24 cellular contexts compared by ENCODE assay signal in the genomic region with DNA sequence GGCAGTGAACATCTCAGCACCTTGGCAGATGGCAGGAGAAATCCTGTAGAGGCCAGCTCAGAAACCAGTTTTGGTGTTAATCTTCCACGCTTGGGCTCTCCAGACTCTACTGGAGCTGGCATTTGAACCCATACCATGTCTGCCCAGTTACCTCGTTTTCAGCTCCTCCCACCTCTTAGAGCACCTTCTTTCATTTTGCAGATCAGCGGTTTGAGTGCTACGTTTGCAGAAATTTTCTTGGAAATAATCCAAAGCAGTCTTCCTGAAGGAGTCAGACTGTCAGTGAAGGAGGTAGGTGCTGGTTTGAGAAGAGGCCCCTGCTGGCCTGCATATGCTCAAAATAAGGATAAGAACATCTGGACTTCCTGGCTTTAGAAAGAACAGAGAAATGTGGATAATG.
DNase-seq lines count a peak whose midpoint lies in the region; ATAC-seq and TF ChIP-seq lines count a peak whose summit lies in the region.
"Had no signal": no experiment of that assay in that cellular context is flagged by ENCODE, and none has a peak within 500 bp of the region (broad histone marks: within the 10 kb centered on the region; RNA-seq: fewer than 3 reads in every experiment).

No MANE protein-coding gene starts in this region.

- peak overlapping the region; percentile 53 for H2AFZ ChIP-seq in parathyroid adenoma
- H2AFZ ChIP-seq: PC-9 had no signal

- peaks cover 9% of the 10 kb centered on the region for H3K4me1 ChIP-seq in parathyroid adenoma

- H3K4me3 Mint-ChIP-seq in effector memory CD8-positive, alpha-beta T cell = no peak overlapping the region
- H3K4me3 Mint-ChIP-seq: CD14-positive monocyte, IgD-negative memory B cell had no signal

- TF ChIP-seq CTCF in parathyroid adenoma (IDR thresholded peaks at IDR 0.05) = no peak

- no peaks in the 10 kb centered on the region for H3K27me3 ChIP-seq in parathyroid adenoma (ENCODE audit: control insufficient read depth, insufficient read depth, low read length)
- H3K27me3 ChIP-seq: BE2C had no signal

- peak; percentile 31 for DNase-seq in NCI-H2196 (lab: John Stamatoyannopoulos, UW; ENCODE audit: unreplicated experiment)
- DNase-seq in NCI-H2196 treated with DMSO at 0.1 percent for 48 hours (lab: John Stamatoyannopoulos, UW; ENCODE audit: unreplicated experiment) = no peak
- DNase-seq in NCI-H2029 (lab: John Stamatoyannopoulos, UW) = peak; percentile 12
- DNase-seq in RPMI8226 = peak; percentile 91
- no peak for DNase-seq in effector memory CD8-positive, alpha-beta T cell
- DNase-seq: 8988T, ACHN, BE2C, GF-D8, NCI-H1048, NCI-H1694, NCI-H2081 treated with DMSO at 0.1 percent for 48 hours, NCI-H226, NCI-H510A, NCI-H774, PC-9, Right ventricle myocardium superior, T-helper 1 cell had no signal

- H3K79me2 ChIP-seq in parathyroid adenoma = no peaks in the 10 kb centered on the region

- H3K27ac ChIP-seq in parathyroid adenoma = peak overlapping the region; percentile 51
- H3K27ac ChIP-seq: HL-60, PC-9 had no signal

- ATAC-seq in GM21529 (IDR thresholded peaks at IDR 0.05; ENCODE audit: unreplicated experiment) = no peak
- no peak for ATAC-seq in HG03571 (IDR thresholded peaks at IDR 0.05; ENCODE audit: unreplicated experiment)
- ATAC-seq in effector memory CD8-positive, alpha-beta T cell (replicated peaks) = no peak

- no peaks in the 10 kb centered on the region for H3K36me3 ChIP-seq in parathyroid adenoma (ENCODE audit: control insufficient read depth, insufficient read depth, low read length)

- H3K27ac Mint-ChIP-seq in effector memory CD8-positive, alpha-beta T cell = no peak overlapping the region
- H3K27ac Mint-ChIP-seq: CD14-positive monocyte, IgD-negative memory B cell had no signal

- no peak overlapping the region for H3K4me2 ChIP-seq in parathyroid adenoma (ENCODE audit: low read length)
- H3K4me2 ChIP-seq: PC-9 had no signal

- H3K4me1 Mint-ChIP-seq in effector memory CD8-positive, alpha-beta T cell (ENCODE audit: low read depth in 2 of 2) = no peaks in the 10 kb centered on the region
- H3K4me1 Mint-ChIP-seq: CD14-positive monocyte, IgD-negative memory B cell had no signal

- no peaks in the 10 kb centered on the region for H3K27me3 Mint-ChIP-seq in effector memory CD8-positive, alpha-beta T cell
- H3K27me3 Mint-ChIP-seq: IgD-negative memory B cell had no signal

- no peaks in the 10 kb centered on the region for H3K9me3 ChIP-seq in parathyroid adenoma (ENCODE audit: control insufficient read depth, low read length)
- H3K9me3 ChIP-seq: BE2C had no signal

- H3K36me3 Mint-ChIP-seq in effector memory CD8-positive, alpha-beta T cell (ENCODE audit: insufficient read depth) = peaks cover 22% of the 10 kb centered on the region

- no peaks in the 10 kb centered on the region for H3K9me3 Mint-ChIP-seq in effector memory CD8-positive, alpha-beta T cell
- H3K9me3 Mint-ChIP-seq: CD14-positive monocyte, IgD-negative memory B cell had no signal

- H3K9ac ChIP-seq in parathyroid adenoma = no peak overlapping the region

- H3K4me3 ChIP-seq in parathyroid adenoma (ENCODE audit: low read depth, low read length) = no peak overlapping the region
- H3K4me3 ChIP-seq: PC-9 had no signal

Comparison
In these comparisons a context has a peak if more than half of its experiments do, and no peak if none do; other contexts are left out.
1. DNase-seq: peak in NCI-H2196 (single experiment), NCI-H2029 (single experiment) and RPMI8226 (single experiment); none in NCI-H2196 treated with DMSO at 0.1 percent for 48 hours (single experiment) and effector memory CD8-positive, alpha-beta T cell (0 of 3).